1 cellular context compared by ENCODE assay signal in the genomic region with DNA sequence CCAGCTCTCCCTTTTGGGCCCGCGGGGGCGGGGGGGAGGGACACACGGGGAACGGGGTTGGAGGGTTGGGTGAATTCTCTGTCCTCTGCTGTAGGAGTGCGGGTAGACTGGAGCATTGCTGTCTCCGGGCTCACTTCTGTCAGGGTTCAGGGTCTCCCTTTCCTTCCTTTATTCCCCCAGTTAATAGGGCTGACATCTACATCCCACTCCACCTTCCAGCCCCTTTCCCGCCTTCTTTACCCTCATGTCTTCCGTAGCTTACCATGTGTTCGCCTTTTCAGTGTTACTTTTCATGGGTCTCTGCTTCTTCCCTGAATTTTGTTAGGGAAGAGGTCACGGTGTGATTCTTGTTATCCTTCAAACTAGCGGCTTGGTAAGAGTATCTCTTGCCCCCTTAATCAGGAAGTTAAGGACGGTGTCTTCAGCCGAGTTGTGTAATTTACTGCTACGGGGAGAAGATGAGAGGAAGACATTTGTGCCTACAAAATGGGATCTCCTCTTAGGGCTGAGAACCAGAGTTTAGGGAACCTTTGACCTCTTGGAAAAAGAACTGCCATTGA.
TF ChIP-seq lines count a peak whose summit lies in the region.

No MANE protein-coding gene starts in this region.

TF ChIP-seq in K562, 482 proteins besides CTCF, POLR2A, EP300 and RAD21 (continued from another document and continues in another):
- no peak for TF ChIP-seq ZNF318 (IDR thresholded peaks at IDR 0.05; ENCODE audit: borderline replicate concordance in 1 of 2, low read depth in 1 of 2)
- TF ChIP-seq ZNF280B (CRISPR knock-in tag; IDR thresholded peaks at IDR 0.05), result no peak
- no peak for TF ChIP-seq LEF1 (IDR thresholded peaks at IDR 0.05)
- no peak for TF ChIP-seq NONO (IDR thresholded peaks at IDR 0.05; ENCODE audit: low read depth in 2 of 2, low read length in 1 of 2)
- TF ChIP-seq NUFIP1 (IDR thresholded peaks at IDR 0.05; ENCODE audit: partially characterized antibody), result peak; percentile 18
- TF ChIP-seq POU5F1 (IDR thresholded peaks at IDR 0.05; ENCODE audit: borderline replicate concordance, low read depth, low read length, partially characterized antibody), result no peak
- no peak for TF ChIP-seq ZNF75A (CRISPR knock-in tag; IDR thresholded peaks at IDR 0.05)
- no peak for TF ChIP-seq ZNF584 (CRISPR knock-in tag; IDR thresholded peaks at IDR 0.05; ENCODE audit: low read depth)
- peak in 1 of 2 experiments; percentile 78; a peak in 2 of 4 replicates for TF ChIP-seq TEAD1 (CRISPR knock-in tag; IDR thresholded peaks at IDR 0.05)
- TF ChIP-seq, protein P1, sequence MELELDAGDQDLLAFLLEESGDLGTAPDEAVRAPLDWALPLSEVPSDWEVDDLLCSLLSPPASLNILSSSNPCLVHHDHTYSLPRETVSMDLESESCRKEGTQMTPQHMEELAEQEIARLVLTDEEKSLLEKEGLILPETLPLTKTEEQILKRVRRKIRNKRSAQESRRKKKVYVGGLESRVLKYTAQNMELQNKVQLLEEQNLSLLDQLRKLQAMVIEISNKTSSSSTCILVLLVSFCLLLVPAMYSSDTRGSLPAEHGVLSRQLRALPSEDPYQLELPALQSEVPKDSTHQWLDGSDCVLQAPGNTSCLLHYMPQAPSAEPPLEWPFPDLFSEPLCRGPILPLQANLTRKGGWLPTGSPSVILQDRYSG (tag; conservative IDR thresholded peaks at IDR 0.05; ENCODE audit: low read depth), result no peak
- no peak for TF ChIP-seq TEAD2 (tag; IDR thresholded peaks at IDR 0.05)
- no peak for TF ChIP-seq GABPA (tag; conservative IDR thresholded peaks at IDR 0.05; ENCODE audit: low read depth)
- TF ChIP-seq HNRNPUL1 (IDR thresholded peaks at IDR 0.05; ENCODE audit: low read length), result no peak
- TF ChIP-seq, protein P2, sequence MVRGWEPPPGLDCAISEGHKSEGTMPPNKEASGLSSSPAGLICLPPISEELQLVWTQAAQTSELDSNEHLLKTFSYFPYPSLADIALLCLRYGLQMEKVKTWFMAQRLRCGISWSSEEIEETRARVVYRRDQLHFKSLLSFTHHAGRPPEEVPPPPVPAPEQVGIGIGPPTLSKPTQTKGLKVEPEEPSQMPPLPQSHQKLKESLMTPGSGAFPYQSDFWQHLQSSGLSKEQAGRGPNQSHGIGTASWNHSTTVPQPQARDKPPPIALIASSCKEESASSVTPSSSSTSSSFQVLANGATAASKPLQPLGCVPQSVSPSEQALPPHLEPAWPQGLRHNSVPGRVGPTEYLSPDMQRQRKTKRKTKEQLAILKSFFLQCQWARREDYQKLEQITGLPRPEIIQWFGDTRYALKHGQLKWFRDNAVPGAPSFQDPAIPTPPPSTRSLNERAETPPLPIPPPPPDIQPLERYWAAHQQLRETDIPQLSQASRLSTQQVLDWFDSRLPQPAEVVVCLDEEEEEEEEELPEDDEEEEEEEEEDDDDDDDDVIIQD (CRISPR knock-in tag; IDR thresholded peaks at IDR 0.05), result no peak
- 0 out of 2 replicates have a peak, but pooled peaks have one; percentile 54 for TF ChIP-seq LCOR (CRISPR knock-in tag; IDR thresholded peaks at IDR 0.05)
- no peak; the same call in 1 of the 2 replicates for TF ChIP-seq KAT7 (CRISPR knock-in tag; IDR thresholded peaks at IDR 0.05; ENCODE audit: borderline replicate concordance)
- TF ChIP-seq CHD2 (IDR thresholded peaks at IDR 0.05; ENCODE audit: low read depth, low read length), result no peak
- no peak for TF ChIP-seq ZNF134 (CRISPR knock-in tag; conservative IDR thresholded peaks at IDR 0.05)
- TF ChIP-seq KDM5B (IDR thresholded peaks at IDR 0.05; ENCODE audit: insufficient replicate concordance, low read depth, low read length), result peak; percentile 4
- no peak for TF ChIP-seq ZC3H11A (IDR thresholded peaks at IDR 0.05; ENCODE audit: low read depth, low read length)
- peak; percentile 55; the same call in 1 of the 2 replicates for TF ChIP-seq ZSCAN29 (IDR thresholded peaks at IDR 0.05)
- TF ChIP-seq ZFP30 (CRISPR knock-in tag; IDR thresholded peaks at IDR 0.05; ENCODE audit: borderline replicate concordance), result no peak
- TF ChIP-seq MNT (conservative IDR thresholded peaks at IDR 0.05), result no peak; a peak in 1 of 4 replicates
- TF ChIP-seq, protein P3, sequence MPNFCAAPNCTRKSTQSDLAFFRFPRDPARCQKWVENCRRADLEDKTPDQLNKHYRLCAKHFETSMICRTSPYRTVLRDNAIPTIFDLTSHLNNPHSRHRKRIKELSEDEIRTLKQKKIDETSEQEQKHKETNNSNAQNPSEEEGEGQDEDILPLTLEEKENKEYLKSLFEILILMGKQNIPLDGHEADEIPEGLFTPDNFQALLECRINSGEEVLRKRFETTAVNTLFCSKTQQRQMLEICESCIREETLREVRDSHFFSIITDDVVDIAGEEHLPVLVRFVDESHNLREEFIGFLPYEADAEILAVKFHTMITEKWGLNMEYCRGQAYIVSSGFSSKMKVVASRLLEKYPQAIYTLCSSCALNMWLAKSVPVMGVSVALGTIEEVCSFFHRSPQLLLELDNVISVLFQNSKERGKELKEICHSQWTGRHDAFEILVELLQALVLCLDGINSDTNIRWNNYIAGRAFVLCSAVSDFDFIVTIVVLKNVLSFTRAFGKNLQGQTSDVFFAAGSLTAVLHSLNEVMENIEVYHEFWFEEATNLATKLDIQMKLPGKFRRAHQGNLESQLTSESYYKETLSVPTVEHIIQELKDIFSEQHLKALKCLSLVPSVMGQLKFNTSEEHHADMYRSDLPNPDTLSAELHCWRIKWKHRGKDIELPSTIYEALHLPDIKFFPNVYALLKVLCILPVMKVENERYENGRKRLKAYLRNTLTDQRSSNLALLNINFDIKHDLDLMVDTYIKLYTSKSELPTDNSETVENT (CRISPR knock-in tag; IDR thresholded peaks at IDR 0.05), result no peak
- TF ChIP-seq SMAD2 (IDR thresholded peaks at IDR 0.05; ENCODE audit: low read depth, low read length), result no peak
- no peak for TF ChIP-seq SRSF9 (IDR thresholded peaks at IDR 0.05; ENCODE audit: borderline replicate concordance, low read depth, low read length)
- no peak for TF ChIP-seq YY1 (IDR thresholded peaks at IDR 0.05; ENCODE audit: borderline replicate concordance in 1 of 3, control insufficient read depth in 1 of 3, extremely low read depth in 1 of 3, insufficient read depth in 3 of 3, insufficient read length in 1 of 3, insufficient replicate concordance in 2 of 3, low read depth in 1 of 3, low read length in 2 of 3)
- TF ChIP-seq, protein P4, sequence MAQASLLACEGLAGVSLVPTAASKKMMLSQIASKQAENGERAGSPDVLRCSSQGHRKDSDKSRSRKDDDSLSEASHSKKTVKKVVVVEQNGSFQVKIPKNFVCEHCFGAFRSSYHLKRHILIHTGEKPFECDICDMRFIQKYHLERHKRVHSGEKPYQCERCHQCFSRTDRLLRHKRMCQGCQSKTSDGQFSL (CRISPR knock-in tag; IDR thresholded peaks at IDR 0.05), result peak; percentile 14; the same call in 1 of the 2 replicates
- TF ChIP-seq, protein P4 (tag; IDR thresholded peaks at IDR 0.05), result no peak
- no peak; the same call in 1 of the 2 replicates for TF ChIP-seq NCOA1 (IDR thresholded peaks at IDR 0.05; ENCODE audit: low read depth)
- TF ChIP-seq GATAD2A (IDR thresholded peaks at IDR 0.05), result peak; percentile 44; the same call in 1 of the 2 replicates
- TF ChIP-seq SMAD4 (CRISPR knock-in tag; conservative IDR thresholded peaks at IDR 0.05), result no peak
- no peak for TF ChIP-seq ATF7 (IDR thresholded peaks at IDR 0.05)
- TF ChIP-seq SPI1 (IDR thresholded peaks at IDR 0.05; ENCODE audit: borderline replicate concordance, low read depth, low read length), result no peak
- no peak for TF ChIP-seq THRAP3 (IDR thresholded peaks at IDR 0.05; ENCODE audit: borderline replicate concordance)
- TF ChIP-seq, protein P5, sequence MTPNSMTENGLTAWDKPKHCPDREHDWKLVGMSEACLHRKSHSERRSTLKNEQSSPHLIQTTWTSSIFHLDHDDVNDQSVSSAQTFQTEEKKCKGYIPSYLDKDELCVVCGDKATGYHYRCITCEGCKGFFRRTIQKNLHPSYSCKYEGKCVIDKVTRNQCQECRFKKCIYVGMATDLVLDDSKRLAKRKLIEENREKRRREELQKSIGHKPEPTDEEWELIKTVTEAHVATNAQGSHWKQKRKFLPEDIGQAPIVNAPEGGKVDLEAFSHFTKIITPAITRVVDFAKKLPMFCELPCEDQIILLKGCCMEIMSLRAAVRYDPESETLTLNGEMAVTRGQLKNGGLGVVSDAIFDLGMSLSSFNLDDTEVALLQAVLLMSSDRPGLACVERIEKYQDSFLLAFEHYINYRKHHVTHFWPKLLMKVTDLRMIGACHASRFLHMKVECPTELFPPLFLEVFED (CRISPR knock-in tag; conservative IDR thresholded peaks at IDR 0.05), result no peak
- TF ChIP-seq LARP7 (IDR thresholded peaks at IDR 0.05), result no peak
- no peak for TF ChIP-seq KHSRP (IDR thresholded peaks at IDR 0.05)
- no peak for TF ChIP-seq STAT5B (CRISPR knock-in tag; IDR thresholded peaks at IDR 0.05)
- TF ChIP-seq, protein P6, sequence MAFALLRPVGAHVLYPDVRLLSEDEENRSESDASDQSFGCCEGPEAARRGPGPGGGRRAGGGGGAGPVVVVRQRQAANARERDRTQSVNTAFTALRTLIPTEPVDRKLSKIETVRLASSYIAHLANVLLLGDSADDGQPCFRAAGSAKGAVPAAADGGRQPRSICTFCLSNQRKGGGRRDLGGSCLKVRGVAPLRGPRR (CRISPR knock-in tag; IDR thresholded peaks at IDR 0.05), result no peak
- peak in 1 of 2 experiments; percentile 86; a peak in 2 of 4 replicates for TF ChIP-seq FOXA3 (CRISPR knock-in tag; conservative IDR thresholded peaks at IDR 0.05 in 1 of 2, IDR thresholded peaks at IDR 0.05 in 1 of 2)
- no peak for TF ChIP-seq SIRT6 (IDR thresholded peaks at IDR 0.05; ENCODE audit: low read depth, low read length)
